16 cellular contexts compared by ENCODE assay signal in the genomic region with DNA sequence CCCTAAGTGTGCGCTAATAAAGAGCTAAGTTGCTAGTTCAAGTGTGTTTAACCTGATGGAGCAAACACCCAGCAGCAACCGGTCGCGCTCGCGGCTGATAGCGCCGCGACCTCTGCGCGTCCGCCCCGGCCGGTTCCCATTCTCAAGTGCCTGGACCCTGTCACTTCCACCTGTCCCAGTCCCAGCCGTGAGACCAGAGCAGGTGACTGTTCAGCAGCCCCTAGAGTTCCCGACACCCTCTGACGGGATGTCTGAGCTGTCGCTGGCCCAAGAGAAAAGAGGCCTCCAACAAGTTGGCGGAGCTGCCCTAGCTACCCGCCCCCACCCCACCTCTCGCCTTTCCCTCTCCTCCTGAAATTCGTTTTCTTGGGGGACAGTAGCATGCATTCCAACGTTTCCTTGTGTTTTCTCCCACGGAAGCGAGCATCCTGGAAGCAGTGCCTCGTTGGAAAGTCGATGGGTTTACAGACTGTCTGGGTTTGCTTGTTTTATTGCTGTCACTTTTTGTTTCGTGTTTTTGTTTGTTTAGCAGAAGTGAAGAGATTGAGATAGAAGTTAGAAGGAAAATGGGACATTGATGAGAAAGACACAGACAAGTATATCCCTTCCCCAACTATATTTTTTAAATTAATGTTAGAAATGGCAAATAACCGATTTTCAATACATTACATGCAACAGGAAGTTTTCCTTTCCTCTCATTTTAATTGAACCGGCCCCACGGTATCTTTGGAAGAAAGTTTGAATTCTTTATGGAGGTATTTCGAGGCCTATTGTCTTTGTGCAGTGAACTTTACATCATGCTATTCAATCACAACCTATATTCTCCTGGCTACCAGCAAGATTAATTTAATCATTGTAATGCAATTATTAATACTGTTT. TPM values are rescaled to one million over a fixed set of nuclear protein-coding genes. Genes with fewer than 3 reads are reported as not detected.
DNase-seq lines count a peak whose midpoint lies in the region; ATAC-seq and TF ChIP-seq lines count a peak whose summit lies in the region.
"Had no signal": no experiment of that assay in that cellular context is flagged by ENCODE, and none has a peak within 500 bp of the region (broad histone marks: within the 10 kb centered on the region; RNA-seq: fewer than 3 reads in every experiment).

No MANE protein-coding gene starts in this region.

- H3K27me3 ChIP-seq in MM.1S (replicated peaks; ENCODE audit: insufficient read depth, low read length), result peaks cover 64% of the 10 kb centered on the region
- H3K27me3 ChIP-seq in iPS-15b (ENCODE audit: control insufficient read depth, insufficient read depth, low read length), result peaks cover 67% of the 10 kb centered on the region
- peaks cover 34% of the 10 kb centered on the region for H3K27me3 ChIP-seq in trophoblast cell (ENCODE audit: insufficient read depth, low read length)

- no peak overlapping the region for H3K9ac ChIP-seq in MM.1S (ENCODE audit: low read length)
- no peak overlapping the region for H3K9ac ChIP-seq in iPS-15b (ENCODE audit: low read depth, low read length)
- no peak overlapping the region for H3K9ac ChIP-seq in trophoblast cell (ENCODE audit: low read length)

- H3K4me2 ChIP-seq in MM.1S (ENCODE audit: low read depth, low read length) (peak overlapping the region; percentile 16; the same call in 1 of the 2 replicates), trophoblast cell (ENCODE audit: low read length) (peak overlapping the region; percentile 55)

- H4K91ac ChIP-seq in trophoblast cell (ENCODE audit: low read depth, low read length), result peak overlapping the region; percentile 20

- H3K14ac ChIP-seq in trophoblast cell (ENCODE audit: low read length), result peak overlapping the region; percentile 2

- TF ChIP-seq CTCF in MM.1S (IDR thresholded peaks at IDR 0.05; ENCODE audit: low read length), result no peak

- H3K9me3 ChIP-seq in MM.1S (replicated peaks; ENCODE audit: insufficient read depth, low read length) (no peaks in the 10 kb centered on the region), iPS-15b (ENCODE audit: control insufficient read depth, insufficient read depth, low read length) (no peaks in the 10 kb centered on the region), trophoblast cell (ENCODE audit: insufficient read depth, low read depth, low read length) (no peaks in the 10 kb centered on the region)

- H3K4ac ChIP-seq in trophoblast cell (ENCODE audit: low read depth, low read length), result no peak overlapping the region

- H3K27ac ChIP-seq in MM.1S (ENCODE audit: low read length) (no peak overlapping the region), trophoblast cell (ENCODE audit: low read depth, low read length) (no peak overlapping the region)
- H3K27ac ChIP-seq: foreskin keratinocyte had no signal

- H3F3A ChIP-seq in MM.1S (ENCODE audit: insufficient read depth, low read length), result 0 out of 2 replicates have a peak, but pooled peaks cover under 1% of the 10 kb centered on the region

- H2BK120ac ChIP-seq in trophoblast cell (ENCODE audit: insufficient read depth, low read length, poor library complexity), result peak overlapping the region; percentile 29

- H2AK5ac ChIP-seq in trophoblast cell (ENCODE audit: low read length), result no peak overlapping the region

- no peaks in the 10 kb centered on the region for H3K36me3 ChIP-seq in MM.1S (replicated peaks; ENCODE audit: insufficient read depth, low read length)
- no peaks in the 10 kb centered on the region for H3K36me3 ChIP-seq in iPS-15b (ENCODE audit: control insufficient read depth, insufficient read depth, low read length)
- no peaks in the 10 kb centered on the region for H3K36me3 ChIP-seq in trophoblast cell (ENCODE audit: control insufficient read depth in 1 of 2, insufficient read depth in 2 of 2, low read length in 2 of 2)

- no peak overlapping the region for H2AFZ ChIP-seq in MM.1S (ENCODE audit: low read length)
- H2AFZ ChIP-seq in trophoblast cell (ENCODE audit: insufficient read depth, low read length, poor library complexity), result no peak overlapping the region

- no CpG with 5 or more reads among the region's 32 CpGs for WGBS in trophoblast cell (ENCODE audit: extremely low coverage, insufficient coverage, insufficient read length)

- no peak overlapping the region for H3K23ac ChIP-seq in trophoblast cell (ENCODE audit: low read length)

- H4K12ac ChIP-seq in trophoblast cell (ENCODE audit: low read depth, low read length), result no peak overlapping the region

- H2BK5ac ChIP-seq in trophoblast cell (ENCODE audit: low read depth, low read length, poor library complexity), result peak overlapping the region; percentile 8

- H3K4me1 ChIP-seq in MM.1S (ENCODE audit: low read length) (peaks cover 5% of the 10 kb centered on the region; the same call in 1 of the 2 replicates), iPS-15b (ENCODE audit: control insufficient read depth, insufficient read depth, low read length) (peaks cover 23% of the 10 kb centered on the region), trophoblast cell (ENCODE audit: control insufficient read depth in 1 of 2, insufficient read depth in 2 of 2, low read length in 2 of 2) (peaks cover 2 to 11% of the 10 kb centered on the region in 2 experiments)

- ATAC-seq in HG03108 (IDR thresholded peaks at IDR 0.05; ENCODE audit: unreplicated experiment) (no peak), HG03565 (IDR thresholded peaks at IDR 0.05; ENCODE audit: unreplicated experiment) (no peak)
- ATAC-seq: CD8-positive, alpha-beta T cell; foreskin keratinocyte; left colon had no signal

- H3K4me3 ChIP-seq in MM.1S (ENCODE audit: low read length) (no peak overlapping the region; the same call in 1 of the 2 replicates), iPS-15b (ENCODE audit: low read depth, low read length) (peak overlapping the region; percentile 64), trophoblast cell (ENCODE audit: low read depth, low read length) (peak overlapping the region; percentile 30)

- H3K79me1 ChIP-seq in trophoblast cell (ENCODE audit: low read length), result peaks cover 22% of the 10 kb centered on the region

- H3K9me2 ChIP-seq in MM.1S (replicated peaks; ENCODE audit: insufficient read depth, low read length), result no peaks in the 10 kb centered on the region

- peak overlapping the region; percentile 19 for H2BK12ac ChIP-seq in trophoblast cell (ENCODE audit: low read length)

- H4K8ac ChIP-seq in trophoblast cell (ENCODE audit: low read depth, low read length), result peak overlapping the region; percentile 15

- H4K20me1 ChIP-seq in MM.1S (ENCODE audit: insufficient read depth, low read length), result no peaks in the 10 kb centered on the region

- DNase-seq in D341Med (ENCODE audit: low spot score) (peak; percentile 41), MM.1S (no peak), trophoblast cell (no peak), Kasumi-1 (lab: John Stamatoyannopoulos, UW) (no peak)
- DNase-seq: activated CD4-positive, alpha-beta T cell treated with anti-CD3 and anti-CD28 coated beads, Interleukin-2, amount 50 U/mL, for 48 hours; activated gamma-delta T cell treated with Interleukin-2 at 50 U/mL for 16 hours; CD8-positive, alpha-beta T cell; NCI-H1092 treated with DMSO at 0.1 percent for 48 hours; NCI-H510A; occipital lobe; stimulated activated naive CD4-positive, alpha-beta T cell had no signal

- peak overlapping the region; percentile 6 for H3K18ac ChIP-seq in trophoblast cell (ENCODE audit: low read length)

- H3K79me2 ChIP-seq in MM.1S (ENCODE audit: low read length) (no peaks in the 10 kb centered on the region), trophoblast cell (ENCODE audit: control insufficient read depth, insufficient read depth, low read length, poor library complexity) (peaks cover 6% of the 10 kb centered on the region)

RNA-seq across cellular contexts. Expression of gene MECOM, which starts 3.2 kb away (rescaled TPM):
- 8.6 and 8.7 TPM in 2 replicates for polyA plus RNA-seq in trophoblast cell (2013)
